17 cellular contexts compared by ENCODE assay signal in the genomic region with DNA sequence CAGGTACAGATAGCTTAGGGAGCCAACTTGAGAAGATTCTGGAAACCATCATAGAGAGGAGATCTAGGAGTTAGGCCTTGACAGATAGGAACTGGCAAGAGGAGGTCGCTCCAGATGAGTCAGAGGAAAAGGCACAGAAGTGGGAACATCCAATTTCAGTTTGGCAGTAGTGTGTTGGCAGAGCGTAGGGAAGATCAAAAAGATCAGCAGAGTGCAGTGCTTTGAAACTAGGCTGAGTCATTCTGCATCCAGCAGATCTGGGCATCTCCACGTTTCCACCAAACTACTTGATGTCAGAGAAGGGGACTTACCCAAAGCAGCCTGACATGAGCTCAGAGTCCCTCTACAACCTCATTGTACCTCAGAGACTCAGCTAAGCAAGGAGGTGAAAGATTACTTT. TPM values are rescaled to one million over a fixed set of nuclear protein-coding genes. Genes with fewer than 3 reads are reported as not detected.
A peak's percentile ranks its signal among the peaks of the same experiment; 100 is the strongest.
DNase-seq lines count a peak whose midpoint lies in the region; ATAC-seq, FAIRE-seq and TF ChIP-seq lines count a peak whose summit lies in the region.
"Had no signal": no experiment of that assay in that cellular context is flagged by ENCODE, and none has a peak within 500 bp of the region (broad histone marks: within the 10 kb centered on the region; RNA-seq: fewer than 3 reads in every experiment).

No MANE protein-coding gene starts in this region.

- H3K27ac ChIP-seq in mammary epithelial cell (ENCODE audit: insufficient read depth, low read depth, low read length), result no peak overlapping the region
- peak overlapping the region; percentile 59 for H3K27ac ChIP-seq in suprapubic skin
- H3K27ac ChIP-seq in Karpas-422 (ENCODE audit: low read length), result no peak overlapping the region
- H3K27ac ChIP-seq: C4-2B had no signal

- no peaks in the 10 kb centered on the region for H3K9me3 Mint-ChIP-seq in MCF 10A (ENCODE audit: unreplicated experiment)

- CTCF ChIA-PET in MCF 10A (lab: Yijun Ruan, JAX) (interaction anchor here (0.7 to 1.0 kb wide), 4 partner anchors 21 to 108 kb away, joined by 3 to 4 read pairs (median 3); no protein-coding TSS in a partner anchor), mammary epithelial cell (lab: Charles Lee; ENCODE audit: low non-redundant PET) (no interaction called here)

- H3K27me3 Mint-ChIP-seq in MCF 10A (ENCODE audit: insufficient read depth, unreplicated experiment), result no peaks in the 10 kb centered on the region

- H3K79me2 ChIP-seq in mammary epithelial cell (ENCODE audit: insufficient read depth, low read length) (no peaks in the 10 kb centered on the region), Karpas-422 (ENCODE audit: low read length) (no peaks in the 10 kb centered on the region)

- no TSS peak for BruUV-seq in MCF 10A (replicated peaks; lab: Mats Ljungman, UMichigan)
- BruUV-seq in mammary epithelial cell (replicated peaks; lab: Mats Ljungman, UMichigan), result no TSS peak

- intact Hi-C loops in MCF 10A (cut with micrococcal nuclease), result no loop called here
- intact Hi-C loops in mammary epithelial cell (cut with micrococcal nuclease), result no loop called here

- 13% methylated on average over 3 of the region's 3 CpGs for WGBS in mammary epithelial cell (ENCODE audit: low coverage, missing lambda C conversion rate)
- 31% methylated on average over 3 of the region's 3 CpGs for WGBS in suprapubic skin

- H3K4me3 Mint-ChIP-seq in MCF 10A (ENCODE audit: unreplicated experiment), result no peak overlapping the region

- H3K4me3 ChIP-seq in mammary epithelial cell (replicated peaks in 1 of 3; ENCODE audit: insufficient read depth in 1 of 3, low read depth in 2 of 3, low read length in 3 of 3), result no peak overlapping the region
- H3K4me3 ChIP-seq in bronchial epithelial cell (ENCODE audit: low read depth, low read length), result no peak overlapping the region
- no peak overlapping the region for H3K4me3 ChIP-seq in suprapubic skin
- H3K4me3 ChIP-seq in Karpas-422 (ENCODE audit: low read length), result no peak overlapping the region

- ATAC-seq in HG02938 (IDR thresholded peaks at IDR 0.05; ENCODE audit: unreplicated experiment), result peak; percentile 54

- POLR2A ChIA-PET in MCF 10A (lab: Yijun Ruan, JAX), result no interaction called here

- H3K36me3 ChIP-seq in mammary epithelial cell (ENCODE audit: insufficient read depth, low read length), result no peaks in the 10 kb centered on the region
- no peaks in the 10 kb centered on the region for H3K36me3 ChIP-seq in bronchial epithelial cell (ENCODE audit: control insufficient read depth, insufficient read depth, low read length)
- H3K36me3 ChIP-seq in suprapubic skin, result no peaks in the 10 kb centered on the region
- no peaks in the 10 kb centered on the region for H3K36me3 ChIP-seq in Karpas-422 (ENCODE audit: insufficient read depth, low read length)

- H3K4me1 Mint-ChIP-seq in MCF 10A (ENCODE audit: insufficient read depth, unreplicated experiment), result peaks cover 9% of the 10 kb centered on the region

- H4K20me1 ChIP-seq in mammary epithelial cell (ENCODE audit: insufficient read depth, low read length) (no peaks in the 10 kb centered on the region), Karpas-422 (ENCODE audit: insufficient read depth, low read depth, low read length) (no peaks in the 10 kb centered on the region)

- TF ChIP-seq EP300 in suprapubic skin (IDR thresholded peaks at IDR 0.05), result no peak

- H3K9me2 ChIP-seq in Karpas-422 (replicated peaks; ENCODE audit: insufficient read depth, low read length), result no peaks in the 10 kb centered on the region

- peak; percentile 56 for DNase-seq in MCF 10A (ENCODE audit: unreplicated experiment)
- DNase-seq in mammary epithelial cell, result no peak
- DNase-seq in bronchial epithelial cell (ENCODE audit: low read depth), result no peak
- DNase-seq in suprapubic skin (ENCODE audit: low spot score in 2 of 2), result no peak
- DNase-seq in Karpas-422, result no peak
- no peak for DNase-seq in GOT3 (lab: John Stamatoyannopoulos, UW)
- no peak for DNase-seq in NCI-H774 (lab: John Stamatoyannopoulos, UW)
- DNase-seq: activated naive CD4-positive, alpha-beta T cell treated with anti-CD3 and anti-CD28 coated beads, Interleukin-2, amount 50 U/mL, for 16 hours; cerebellar nuclear complex; GDM1; NCI-H1417 treated with DMSO at 0.1 percent for 48 hours; NCI-H69; SHP77 had no signal

- no peak overlapping the region for H3K27ac Mint-ChIP-seq in MCF 10A (ENCODE audit: low read depth, unreplicated experiment)

- TF ChIP-seq CTCF in MCF 10A (IDR thresholded peaks at IDR 0.05; ENCODE audit: unreplicated experiment), result no peak
- TF ChIP-seq CTCF in mammary epithelial cell (conservative IDR thresholded peaks at IDR 0.05 in 1 of 2, IDR thresholded peaks at IDR 0.05 in 1 of 2; ENCODE audit: extremely low read depth in 1 of 2, insufficient read depth in 1 of 2, low read depth in 1 of 2, low read length in 2 of 2), result no peak
- no peak for TF ChIP-seq CTCF in bronchial epithelial cell (IDR thresholded peaks at IDR 0.05; ENCODE audit: insufficient read depth, low read length, severe bottlenecking)
- TF ChIP-seq CTCF in suprapubic skin (IDR thresholded peaks at IDR 0.05), result no peak

- no peak overlapping the region for H2AFZ ChIP-seq in mammary epithelial cell (ENCODE audit: low read depth, low read length)
- H2AFZ ChIP-seq in Karpas-422 (ENCODE audit: low read length), result no peak overlapping the region

- no peaks in the 10 kb centered on the region for H3K27me3 ChIP-seq in mammary epithelial cell (ENCODE audit: insufficient read depth, low read length)
- H3K27me3 ChIP-seq in bronchial epithelial cell (ENCODE audit: control insufficient read depth, insufficient read depth, low read length), result no peaks in the 10 kb centered on the region
- H3K27me3 ChIP-seq in suprapubic skin, result no peaks in the 10 kb centered on the region
- no peaks in the 10 kb centered on the region for H3K27me3 ChIP-seq in Karpas-422 (ENCODE audit: low read length)

- dilution Hi-C loops in mammary epithelial cell (cut with HindIII; ENCODE audit: low sequenced_read_pairs), result loop anchor here (25.0 kb wide), 1 partner anchor 538 kb away; no protein-coding TSS in a partner anchor

- H3K9me3 ChIP-seq in mammary epithelial cell (replicated peaks; ENCODE audit: insufficient read depth, low read length) (no peaks in the 10 kb centered on the region), suprapubic skin (no peaks in the 10 kb centered on the region), Karpas-422 (ENCODE audit: low read length) (no peaks in the 10 kb centered on the region)

- H3K36me3 Mint-ChIP-seq in MCF 10A (ENCODE audit: insufficient read depth, unreplicated experiment), result no peaks in the 10 kb centered on the region

- H3K9ac ChIP-seq in mammary epithelial cell (ENCODE audit: insufficient read depth, low read length) (no peak overlapping the region), Karpas-422 (ENCODE audit: low read length) (no peak overlapping the region)

- peak; percentile 50 for FAIRE-seq in bronchial epithelial cell (lab: Jason Lieb, UNC)

- TF ChIP-seq POLR2A in suprapubic skin (IDR thresholded peaks at IDR 0.05), result no peak

- no peak overlapping the region for H3K4me2 ChIP-seq in mammary epithelial cell (ENCODE audit: insufficient read depth, low read depth, low read length)
- H3K4me2 ChIP-seq in Karpas-422 (ENCODE audit: low read depth, low read length, poor library complexity, severe bottlenecking), result no peak overlapping the region

- in situ Hi-C loops in mammary epithelial cell (cut with MboI; ENCODE audit: low sequenced_read_pairs in 2 of 2), result loop anchor here in 1 of 2 donors (25.0 kb wide), 1 partner anchor 538 kb away; no protein-coding TSS in a partner anchor

- H3K4me1 ChIP-seq in mammary epithelial cell (ENCODE audit: insufficient read depth, low read length) (no peaks in the 10 kb centered on the region), suprapubic skin (peaks cover 9% of the 10 kb centered on the region), Karpas-422 (ENCODE audit: low read length) (peaks cover 5% of the 10 kb centered on the region)

RNA-seq across cellular contexts. Expression of gene GAB4, which starts 58.5 kb away (rescaled TPM):
- total RNA-seq in MCF 10A (2022) (not detected in 2 replicates), mammary epithelial cell (not detected), bronchial epithelial cell (not detected in 2 replicates), suprapubic skin (under 1 TPM in 2 of 4 donors, not detected in 2; 0.21 to 0.32 TPM)
- polyA plus RNA-seq in mammary epithelial cell, result not detected
- not detected for polyA minus RNA-seq in mammary epithelial cell
- 0.11 TPM in 1 of 2 replicates, not detected in the other for total RNA-seq in Karpas-422 (2014; rRNA removed; shearing (Covaris generic); ENCODE audit: low replicate concordance)
- total RNA-seq: epithelial cell of proximal tubule, posterior vena cava had no signal
